Comparison of ENCODE assay signal across 11 cellular contexts in the genomic region with DNA sequence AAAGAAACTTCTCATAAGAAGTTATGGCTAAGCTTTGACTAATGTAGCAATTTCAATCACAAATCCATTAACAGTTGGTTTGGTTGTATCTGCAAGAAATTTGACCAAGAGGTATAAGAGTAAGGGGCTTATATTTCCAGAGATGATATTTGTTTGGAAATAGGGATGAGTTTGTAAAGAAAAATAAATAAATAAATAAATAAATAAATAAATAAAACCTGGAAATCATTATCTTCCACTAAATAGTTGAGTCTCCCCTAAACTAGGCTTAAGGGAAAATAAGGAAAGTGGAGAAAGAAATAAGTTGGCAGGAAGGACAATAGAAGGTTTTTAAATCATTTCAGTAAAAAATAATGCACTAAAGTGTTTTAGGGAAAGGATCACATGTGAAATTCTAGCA. TPM values are rescaled to one million over a fixed set of nuclear protein-coding genes. Genes with fewer than 3 reads are reported as not detected.
"Had no signal": no experiment of that assay in that cellular context is flagged by ENCODE, and none has a peak within 500 bp of the region (broad histone marks: within the 10 kb centered on the region; RNA-seq: fewer than 3 reads in every experiment).

No MANE protein-coding gene starts in this region.

- H3K4me3 ChIP-seq: GM23248, GM23338, HAP-1 had no signal

- H3K9me3 ChIP-seq: HAP-1 had no signal

- ATAC-seq: GM23338 had no signal

- DNase-seq: GM23248, GOT3, H7, H9, HCEC 1CT, HFFc6 had no signal

- H3K9me3 Mint-ChIP-seq: GM23338, H9, HFFc6 had no signal

- H3K36me3 ChIP-seq: HAP-1 had no signal

- H3K27ac ChIP-seq: GM23248 had no signal

- H3K4me3 Mint-ChIP-seq: GM23338, H9, HFFc6 had no signal

- H3K4me2 ChIP-seq: GM23338 had no signal

- H2AFZ ChIP-seq: GM23248, GM23338 had no signal

- H3K27ac Mint-ChIP-seq: GM23338, H9, HFFc6 had no signal

- FAIRE-seq: H1, H54 had no signal

RNA-seq across cellular contexts. Expression of gene SCN7A, which starts 23.5 kb away (rescaled TPM):
- total RNA-seq: GM23248, H4 had no signal
- polyA plus RNA-seq: GM23248 had no signal
